In genomic region chr16:90098971-90099370, GRCh38 we compare ENCODE assay signal across 11 cellular contexts. TPM values are rescaled to one million over a fixed set of nuclear protein-coding genes. Genes with fewer than 3 reads are reported as not detected.
"Had no signal": no experiment of that assay in that cellular context is flagged by ENCODE, and none has a peak within 500 bp of the region (broad histone marks: within the 10 kb centered on the region; RNA-seq: fewer than 3 reads in every experiment).

No MANE protein-coding gene starts in this region.

RNA-seq across cellular contexts. Expression of gene PRDM7, which starts 21.8 kb away (rescaled TPM):
- total RNA-seq: activated CD8-positive, alpha-beta T cell treated with anti-CD3 and anti-CD28 coated beads for 36 hours; activated naive CD8-positive, alpha-beta T cell treated with anti-CD3 and anti-CD28 coated beads for 36 hours; activated T-cell treated with anti-CD3 and anti-CD28 coated beads, Interleukin-2, amount 50 U/mL, for 72 hours; activated T-helper 2 cell treated with anti-CD3 and anti-CD28 coated beads, Interferon-gamma antibody, Interleukin-2, Interleukin-4, amounts not matched to agents 10 μg/mL and 5 μg/mL and 100 μg/mL, durations not matched to agents 14 hours and 24 hours and 36 hours; IMR-90; OCI-LY7; RPMI7951; SJCRH30; T-helper 1 cell treated with Interleukin-12 subunit alpha and Interleukin-12 subunit beta and Interleukin-4 antibody, amounts not matched to agents 30 ng/mL and 1 ng/mL, for 36 hours had no signal
- polyA plus RNA-seq: adipose tissue, IMR-90, SK-N-SH had no signal
